10 cellular contexts compared by ENCODE assay signal in the genomic region with DNA sequence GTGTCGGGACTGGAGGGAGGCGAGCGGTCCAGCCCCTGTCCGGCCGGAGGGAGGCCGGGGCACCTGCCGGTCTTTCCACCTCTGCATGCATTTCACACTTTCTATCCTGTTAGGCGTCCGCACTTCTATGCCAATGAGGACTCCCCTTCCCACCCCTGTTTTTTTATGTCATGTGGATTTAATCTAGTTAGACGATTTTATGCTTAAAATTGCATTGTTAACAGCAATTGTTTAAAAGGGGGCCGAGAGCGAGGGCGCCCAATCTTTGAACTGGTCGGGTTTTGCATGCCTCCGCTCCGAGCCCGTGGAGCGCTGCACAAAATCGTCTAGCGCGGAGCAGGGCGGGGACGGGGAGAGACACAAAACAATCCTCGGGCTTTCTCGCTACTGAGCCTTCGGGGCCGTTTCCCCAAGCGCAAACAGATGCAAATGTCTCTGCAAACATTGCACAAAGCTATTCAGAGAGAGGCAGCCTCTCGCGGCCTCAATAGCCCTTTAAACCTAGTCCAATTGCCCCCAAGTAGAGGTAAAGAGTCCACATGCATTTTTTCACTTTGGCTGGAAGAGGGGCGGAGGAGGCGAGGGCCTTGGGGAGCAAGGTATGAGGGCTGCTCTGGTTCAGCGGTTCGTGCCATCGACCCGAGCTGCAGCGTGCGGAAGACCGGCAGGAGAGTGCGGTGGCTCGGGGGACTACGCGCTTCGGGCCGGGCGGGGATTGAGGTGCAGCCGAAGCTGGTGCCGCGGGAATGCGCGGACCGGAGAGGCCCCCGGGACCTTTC. TPM values are rescaled to one million over a fixed set of nuclear protein-coding genes. Genes with fewer than 3 reads are reported as not detected.
DNase-seq lines count a peak whose midpoint lies in the region; ATAC-seq and TF ChIP-seq lines count a peak whose summit lies in the region.
"Had no signal": no experiment of that assay in that cellular context is flagged by ENCODE, and none has a peak within 500 bp of the region (broad histone marks: within the 10 kb centered on the region; RNA-seq: fewer than 3 reads in every experiment).

No MANE protein-coding gene starts in this region.

- H3K4me1 Mint-ChIP-seq in CD14-positive monocyte, result peaks cover 54% of the 10 kb centered on the region
- peaks cover 38% of the 10 kb centered on the region for H3K4me1 Mint-ChIP-seq in HFFc6 (ENCODE audit: low read depth)
- peaks cover 12% of the 10 kb centered on the region for H3K4me1 Mint-ChIP-seq in endothelial cell (ENCODE audit: unreplicated experiment)
- H3K4me1 Mint-ChIP-seq in osteocyte (ENCODE audit: unreplicated experiment), result peaks cover 29% of the 10 kb centered on the region

- H3K27ac Mint-ChIP-seq in CD14-positive monocyte (no peak overlapping the region), HFFc6 (no peak overlapping the region; the same call in 1 of the 2 replicates), endothelial cell (ENCODE audit: unreplicated experiment) (no peak overlapping the region), osteocyte (ENCODE audit: unreplicated experiment) (no peak overlapping the region)

- no peak overlapping the region for H3K9ac ChIP-seq in Karpas-422 (ENCODE audit: low read length)

- no peak for DNase-seq in CD14-positive monocyte (ENCODE audit: low spot score)
- no peak for DNase-seq in HFFc6
- DNase-seq in endothelial cell (ENCODE audit: low spot score), result no peak
- DNase-seq in osteocyte (ENCODE audit: extremely low spot score, unreplicated experiment), result no peak
- no peak for DNase-seq in GM10248 (ENCODE audit: extremely low spot score)
- no peak for DNase-seq in Karpas-422
- DNase-seq: GF-D8 had no signal

- H3K9me2 ChIP-seq in Karpas-422 (replicated peaks; ENCODE audit: insufficient read depth, low read length), result no peaks in the 10 kb centered on the region

- H3K9me3 Mint-ChIP-seq in CD14-positive monocyte, result peaks cover 0 to 29% (median 9%) of the 10 kb centered on the region in 7 donors
- 0 out of 2 replicates have a peak, but pooled peaks cover 4% of the 10 kb centered on the region for H3K9me3 Mint-ChIP-seq in HFFc6
- H3K9me3 Mint-ChIP-seq in endothelial cell (ENCODE audit: unreplicated experiment), result no peaks in the 10 kb centered on the region
- H3K9me3 Mint-ChIP-seq in osteocyte (ENCODE audit: unreplicated experiment), result no peaks in the 10 kb centered on the region

- no peak overlapping the region for H3K4me2 ChIP-seq in Karpas-422 (ENCODE audit: low read depth, low read length, poor library complexity, severe bottlenecking)

- TF ChIP-seq CTCF in CD14-positive monocyte (IDR thresholded peaks at IDR 0.05), result no peak
- TF ChIP-seq CTCF in HFFc6 (IDR thresholded peaks at IDR 0.05), result no peak
- TF ChIP-seq CTCF in endothelial cell (IDR thresholded peaks at IDR 0.05; ENCODE audit: unreplicated experiment), result no peak
- TF ChIP-seq CTCF in osteocyte (IDR thresholded peaks at IDR 0.05), result no peak
- TF ChIP-seq CTCF in GM10248 (IDR thresholded peaks at IDR 0.05; ENCODE audit: control extremely low read depth, extremely low read depth, low read depth, missing control alignments), result no peak

- H3K36me3 ChIP-seq in Karpas-422 (ENCODE audit: insufficient read depth, low read length), result no peaks in the 10 kb centered on the region

- no peaks in the 10 kb centered on the region for H3K9me3 ChIP-seq in Karpas-422 (ENCODE audit: low read length)

- H4K20me1 ChIP-seq in Karpas-422 (ENCODE audit: insufficient read depth, low read depth, low read length), result no peaks in the 10 kb centered on the region

- H3K4me3 ChIP-seq in Karpas-422 (ENCODE audit: low read length), result no peak overlapping the region

- CTCF ChIA-PET in GM10248 (lab: Yijun Ruan, JAX), result no interaction called here

- POLR2A ChIA-PET in GM10248 (lab: Yijun Ruan, JAX), result no interaction called here

- H3K36me3 Mint-ChIP-seq in CD14-positive monocyte (peaks cover 2 to 3% of the 10 kb centered on the region in 2 donors), HFFc6 (ENCODE audit: low read depth) (no peaks in the 10 kb centered on the region), endothelial cell (ENCODE audit: low read depth, unreplicated experiment) (peaks cover 4% of the 10 kb centered on the region), osteocyte (ENCODE audit: unreplicated experiment) (no peaks in the 10 kb centered on the region)

- no peaks in the 10 kb centered on the region for H3K79me2 ChIP-seq in Karpas-422 (ENCODE audit: low read length)

- ATAC-seq in GM18520 (IDR thresholded peaks at IDR 0.05; ENCODE audit: unreplicated experiment) (no peak), GM21360 (IDR thresholded peaks at IDR 0.05; ENCODE audit: unreplicated experiment) (no peak)

- no peaks in the 10 kb centered on the region for H3K27me3 ChIP-seq in Karpas-422 (ENCODE audit: low read length)

- H3K4me1 ChIP-seq in Karpas-422 (ENCODE audit: low read length), result no peaks in the 10 kb centered on the region

- H3K27ac ChIP-seq in Karpas-422 (ENCODE audit: low read length), result no peak overlapping the region

- H3K27me3 Mint-ChIP-seq in CD14-positive monocyte (ENCODE audit: low read depth in 3 of 3), result peaks cover 73 to 84% (median 79%) of the 10 kb centered on the region in 3 donors
- H3K27me3 Mint-ChIP-seq in HFFc6 (ENCODE audit: insufficient read depth), result peaks cover 13% of the 10 kb centered on the region
- peaks cover 32% of the 10 kb centered on the region for H3K27me3 Mint-ChIP-seq in endothelial cell (ENCODE audit: unreplicated experiment)
- peaks cover 68% of the 10 kb centered on the region for H3K27me3 Mint-ChIP-seq in osteocyte (ENCODE audit: unreplicated experiment)

- intact Hi-C loops in CD14-positive monocyte (cut with micrococcal nuclease), result no loop called here

- H2AFZ ChIP-seq in Karpas-422 (ENCODE audit: low read length), result no peak overlapping the region

- peak overlapping the region; percentile 2 to 95 for H3K4me3 Mint-ChIP-seq in CD14-positive monocyte
- H3K4me3 Mint-ChIP-seq in HFFc6, result peak overlapping the region; percentile 87
- peak overlapping the region; percentile 87 for H3K4me3 Mint-ChIP-seq in endothelial cell (ENCODE audit: unreplicated experiment)
- H3K4me3 Mint-ChIP-seq in osteocyte (ENCODE audit: unreplicated experiment), result peak overlapping the region; percentile 70

RNA-seq across cellular contexts. Expression of a gene that starts 37.5 kb away (rescaled TPM):
- polyA plus RNA-seq in CD14-positive monocyte, result under 1 TPM; 0.29 to 0.50 TPM
- total RNA-seq in HFFc6 (2021; fragmentation: NEBNext Ultra II Directional; extraction: Animal tissue kit (Norgen Biotek cat#: 25700)), result not detected
- total RNA-seq in endothelial cell (ENCODE audit: unreplicated experiment) (not detected), osteocyte (not detected in 2 replicates)
- total RNA-seq in Karpas-422 (2014; rRNA removed; shearing (Covaris generic); ENCODE audit: low replicate concordance), result not detected in 2 replicates
- polyA plus RNA-seq: keratinocyte had no signal

RNA-seq across cellular contexts. Expression of a gene that starts 42.5 kb away (rescaled TPM):
- under 1 TPM; 0.14 to 0.15 TPM for polyA plus RNA-seq in CD14-positive monocyte
- total RNA-seq in HFFc6 (2021; fragmentation: NEBNext Ultra II Directional; extraction: Animal tissue kit (Norgen Biotek cat#: 25700)), result not detected
- not detected for total RNA-seq in endothelial cell (ENCODE audit: unreplicated experiment)
- total RNA-seq in osteocyte, result not detected in 2 replicates
- not detected in 2 replicates for total RNA-seq in Karpas-422 (2014; rRNA removed; shearing (Covaris generic); ENCODE audit: low replicate concordance)
- polyA plus RNA-seq: keratinocyte had no signal

RNA-seq across cellular contexts. Expression of a gene that starts 46.1 kb away (rescaled TPM):
- not detected for polyA plus RNA-seq in CD14-positive monocyte
- not detected for total RNA-seq in HFFc6 (2021; fragmentation: NEBNext Ultra II Directional; extraction: Animal tissue kit (Norgen Biotek cat#: 25700))
- total RNA-seq in endothelial cell (ENCODE audit: unreplicated experiment) (not detected), osteocyte (not detected in 2 replicates)
- not detected in 2 replicates for total RNA-seq in Karpas-422 (2014; rRNA removed; shearing (Covaris generic); ENCODE audit: low replicate concordance)
- polyA plus RNA-seq: keratinocyte had no signal
